33 cellular contexts compared by ENCODE assay signal in genomic region chr15:23890218-23890617, GRCh38.
"Had no signal": no experiment of that assay in that cellular context is flagged by ENCODE, and none has a peak within 500 bp of the region (broad histone marks: within the 10 kb centered on the region; RNA-seq: fewer than 3 reads in every experiment).

No MANE protein-coding gene starts in this region.

- H3K27me3 ChIP-seq: adrenal gland, ascending aorta, body of pancreas, brain microvascular endothelial cell, breast epithelium, cardiac muscle cell had no signal

- H3K27ac ChIP-seq: adrenal gland, ascending aorta, body of pancreas, brain microvascular endothelial cell, breast epithelium, cardiac muscle cell had no signal

- ATAC-seq: activated naive CD4-positive, alpha-beta T cell treated with anti-CD3 and anti-CD28 coated beads, Interleukin-2, amount 50 U/mL, for 72 hours; activated naive CD8-positive, alpha-beta T cell treated with anti-CD3 and anti-CD28 coated beads, Interleukin-2, amount 50 U/mL, for 24 hours; activated T-cell treated with anti-CD3 and anti-CD28 coated beads, Interleukin-2, amount 50 U/mL, for 4 hours; activated T-cell treated with anti-CD3 and anti-CD28 coated beads, Interleukin-2, amount 50 U/mL, for 72 hours; activated T-helper 17 cell treated with anti-CD3 and anti-CD28 coated beads, Interleukin-2, amount 50 U/mL, for 72 hours; body of pancreas had no signal

- H3K4me1 ChIP-seq: adrenal gland, ascending aorta, body of pancreas, breast epithelium had no signal

- DNase-seq: activated effector memory CD4-positive, alpha-beta T cell treated with anti-CD3 and anti-CD28 coated beads, Interleukin-2, amount 50 U/mL, for 16 hours; activated effector memory CD4-positive, alpha-beta T cell treated with Interleukin-2 at 50 U/mL for 16 hours; activated gamma-delta T cell; activated gamma-delta T cell treated with Interleukin-2 at 50 U/mL for 16 hours; activated naive CD4-positive, alpha-beta T cell; activated naive CD4-positive, alpha-beta T cell treated with anti-CD3 and anti-CD28 coated beads for 36 hours; activated naive CD4-positive, alpha-beta T cell treated with anti-CD3 and anti-CD28 coated beads, Interleukin-2, amount 10 ng/mL, durations not matched to agents 7 days and 5 days; activated naive CD4-positive, alpha-beta T cell treated with anti-CD3 and anti-CD28 coated beads, Interleukin-2, amount 50 U/mL, for 16 hours; activated naive CD4-positive, alpha-beta T cell treated with Interleukin-2 at 50 U/mL for 16 hours; activated naive CD8-positive, alpha-beta T cell treated with anti-CD3 and anti-CD28 coated beads for 36 hours; activated naive CD8-positive, alpha-beta T cell treated with anti-CD3 and anti-CD28 coated beads, Interleukin-2, amount 10 ng/mL, durations not matched to agents 7 days and 5 days; activated naive CD8-positive, alpha-beta T cell treated with anti-CD3 and anti-CD28 coated beads, Interleukin-2, amount 50 U/mL, for 24 hours; activated T-cell treated with anti-CD3 and anti-CD28 coated beads, Interleukin-2, amount 50 U/mL, for 4 hours; activated T-cell treated with anti-CD3 and anti-CD28 coated beads, Interleukin-2, amount 50 U/mL, for 48 hours; activated T-cell treated with anti-CD3 and anti-CD28 coated beads, Interleukin-2, amount 50 U/mL, for 72 hours; adrenal gland; amniotic stem cell; amygdala; anterior cingulate cortex; aorta; body of pancreas; brain microvascular endothelial cell; caudate nucleus; central memory CD4-positive, alpha-beta T cell; cerebellar nuclear complex had no signal

- H3K9me3 ChIP-seq: adrenal gland, ascending aorta, body of pancreas, breast epithelium had no signal

- FAIRE-seq: astrocyte, bronchial epithelial cell, colon had no signal

- H3K4me3 ChIP-seq: adrenal gland, ascending aorta, body of pancreas, breast epithelium, cardiac muscle cell had no signal

- H3K36me3 ChIP-seq: adrenal gland, ascending aorta, brain microvascular endothelial cell, breast epithelium, cardiac muscle cell had no signal
